8 cellular contexts compared by ENCODE assay signal in genomic region chr12:95072900-95073697, GRCh38.
DNase-seq lines count a peak whose midpoint lies in the region; ATAC-seq lines count a peak whose summit lies in the region.

TSS of gene NR2C1 (minus strand) at chr12:95073618. CDS start at chr12:95067384, 6,234 bp downstream.

- peak; percentile 95 for ATAC-seq in GM18502 (IDR thresholded peaks at IDR 0.05; ENCODE audit: poor library complexity, unreplicated experiment)
- ATAC-seq in HG02973 (IDR thresholded peaks at IDR 0.05; ENCODE audit: unreplicated experiment) = peak; percentile 94

- peak; percentile 93 to 97 for DNase-seq in NCI-H2081 (lab: John Stamatoyannopoulos, UW)
- peak; percentile 82 for DNase-seq in T1000 (lab: John Stamatoyannopoulos, UW)
- DNase-seq in astrocyte of the hippocampus (ENCODE audit: low read depth, low spot score) = peak; percentile 96
- peak; percentile 84 to 91 for DNase-seq in hippocampal formation (lab: John Stamatoyannopoulos, UW)
- DNase-seq in retina = peak; percentile 95
- no peak for DNase-seq in KG1 (lab: John Stamatoyannopoulos, UW)
